Comparison of ENCODE assay signal across 15 cellular contexts in genomic region chr20:51129201-51129671, GRCh38.
DNase-seq lines count a peak whose midpoint lies in the region; ATAC-seq and TF ChIP-seq lines count a peak whose summit lies in the region.
"Had no signal": no experiment of that assay in that cellular context is flagged by ENCODE, and none has a peak within 500 bp of the region (broad histone marks: within the 10 kb centered on the region; RNA-seq: fewer than 3 reads in every experiment).

No MANE protein-coding gene starts in this region.

- no peak for TF ChIP-seq POLR2A in stomach (IDR thresholded peaks at IDR 0.05)

- no peak for TF ChIP-seq CTCF in stomach (IDR thresholded peaks at IDR 0.05)

- peak; percentile 69 for TF ChIP-seq EP300 in stomach (IDR thresholded peaks at IDR 0.05)

- peaks cover 0 to 25% (median 0%) of the 10 kb centered on the region in 3 donors for H3K27me3 ChIP-seq in stomach
- H3K27me3 ChIP-seq in naive thymus-derived CD4-positive, alpha-beta T cell (ENCODE audit: control insufficient read depth in 2 of 2, insufficient read depth in 2 of 2, low read length in 2 of 2), result no peaks in the 10 kb centered on the region
- no peaks in the 10 kb centered on the region for H3K27me3 ChIP-seq in aorta (ENCODE audit: control insufficient read depth in 1 of 2, insufficient read depth in 2 of 2, low read length in 1 of 2)
- H3K27me3 ChIP-seq: breast epithelium had no signal

- CTCF ChIA-PET in naive thymus-derived CD4-positive, alpha-beta T cell (lab: Charles Lee), result no interaction called here

- WGBS in stomach, 5 donors, result 26 to 49% (median 30%) methylated on average over 6 of the region's 6 CpGs
- 67 to 79% methylated on average over 6 of the region's 6 CpGs for WGBS in aorta, 2 donors

- H3K9me3 ChIP-seq in stomach (no peaks in the 10 kb centered on the region), aorta (ENCODE audit: control insufficient read depth, low read length) (no peaks in the 10 kb centered on the region)
- H3K9me3 ChIP-seq in naive thymus-derived CD4-positive, alpha-beta T cell (ENCODE audit: control insufficient read depth in 2 of 3, low read length in 3 of 3), result no peaks in the 10 kb centered on the region
- H3K9me3 ChIP-seq: breast epithelium had no signal

- intact Hi-C loops in stomach (cut with DNase I; ENCODE audit: low total_unique reads) (no loop called here), aorta (cut with DNase I) (no loop called here)
- intact Hi-C loops in naive thymus-derived CD4-positive, alpha-beta T cell (cut with micrococcal nuclease), result no loop called here

- H3K4me3 Mint-ChIP-seq in activated naive CD8-positive, alpha-beta T cell treated with anti-CD3 and anti-CD28 coated beads, Interleukin-2, amount 50 U/mL, for 24 hours, result no peak overlapping the region
- no peak overlapping the region for H3K4me3 Mint-ChIP-seq in activated naive CD8-positive, alpha-beta T cell treated with anti-CD3 and anti-CD28 coated beads for 36 hours
- peak overlapping the region in 1 of 10 donors; percentile 35 for H3K4me3 Mint-ChIP-seq in naive thymus-derived CD4-positive, alpha-beta T cell

- DNase-seq in activated naive CD8-positive, alpha-beta T cell treated with anti-CD3 and anti-CD28 coated beads, Interleukin-2, amount 50 U/mL, for 24 hours, result peak; percentile 4
- DNase-seq in activated naive CD8-positive, alpha-beta T cell treated with anti-CD3 and anti-CD28 coated beads for 36 hours, result no peak
- DNase-seq in left kidney (ENCODE audit: low read depth, low spot score) (peak; percentile 51), stomach (no peak), aorta (no peak)
- DNase-seq in naive thymus-derived CD4-positive, alpha-beta T cell, result no peak
- DNase-seq: activated naive CD4-positive, alpha-beta T cell treated with Interleukin-2 at 50 U/mL for 16 hours; hippocampal formation; NCI-H2081; NCI-H524 treated with DMSO at 0.1 percent for 48 hours; SW 1271 had no signal

- peaks cover 16% of the 10 kb centered on the region for H3K27me3 Mint-ChIP-seq in activated naive CD8-positive, alpha-beta T cell treated with anti-CD3 and anti-CD28 coated beads, Interleukin-2, amount 50 U/mL, for 24 hours
- peaks cover 33% of the 10 kb centered on the region for H3K27me3 Mint-ChIP-seq in activated naive CD8-positive, alpha-beta T cell treated with anti-CD3 and anti-CD28 coated beads for 36 hours
- peaks cover 0 to 21% (median 10%) of the 10 kb centered on the region in 5 donors for H3K27me3 Mint-ChIP-seq in naive thymus-derived CD4-positive, alpha-beta T cell
- H3K27me3 Mint-ChIP-seq: progenitor cell of endocrine pancreas had no signal

- ATAC-seq in activated naive CD8-positive, alpha-beta T cell treated with anti-CD3 and anti-CD28 coated beads, Interleukin-2, amount 50 U/mL, for 24 hours, result peak; percentile 8
- ATAC-seq in SK-N-SH treated with all-trans-retinoic acid at 6 μM for 48 hours, result peak; percentile 82
- ATAC-seq in naive thymus-derived CD4-positive, alpha-beta T cell, result no peak
- no peak for ATAC-seq in aorta (ENCODE audit: low FRiP score)
- ATAC-seq in HG02870 (IDR thresholded peaks at IDR 0.05; ENCODE audit: unreplicated experiment), result no peak

- H3K4me1 ChIP-seq in stomach (peaks cover 0 to 35% (median 11%) of the 10 kb centered on the region in 4 donors), aorta (ENCODE audit: control insufficient read depth in 1 of 2, insufficient read depth in 2 of 2, low read length in 2 of 2) (no peaks in the 10 kb centered on the region)
- H3K4me1 ChIP-seq in naive thymus-derived CD4-positive, alpha-beta T cell (ENCODE audit: control insufficient read depth in 2 of 2, insufficient read depth in 2 of 2, low read length in 2 of 2), result no peaks in the 10 kb centered on the region
- H3K4me1 ChIP-seq: breast epithelium had no signal

- no peak overlapping the region for H3K27ac ChIP-seq in stomach
- no peak overlapping the region for H3K27ac ChIP-seq in naive thymus-derived CD4-positive, alpha-beta T cell (ENCODE audit: low read depth, low read length)
- H3K27ac ChIP-seq in aorta (ENCODE audit: low read depth in 1 of 2, low read length in 2 of 2), result no peak overlapping the region
- H3K27ac ChIP-seq: breast epithelium had no signal

- no peaks in the 10 kb centered on the region for H3K9me3 Mint-ChIP-seq in activated naive CD8-positive, alpha-beta T cell treated with anti-CD3 and anti-CD28 coated beads, Interleukin-2, amount 50 U/mL, for 24 hours
- H3K9me3 Mint-ChIP-seq in activated naive CD8-positive, alpha-beta T cell treated with anti-CD3 and anti-CD28 coated beads for 36 hours, result no peaks in the 10 kb centered on the region
- H3K9me3 Mint-ChIP-seq in naive thymus-derived CD4-positive, alpha-beta T cell, result no peaks in the 10 kb centered on the region

- H3K4me3 ChIP-seq in stomach (no peak overlapping the region), aorta (ENCODE audit: low read length in 2 of 2) (no peak overlapping the region)
- no peak overlapping the region for H3K4me3 ChIP-seq in naive thymus-derived CD4-positive, alpha-beta T cell (ENCODE audit: low read length)
- H3K4me3 ChIP-seq: breast epithelium had no signal

- H3K36me3 ChIP-seq in stomach (no peaks in the 10 kb centered on the region), aorta (ENCODE audit: control insufficient read depth in 1 of 2, insufficient read depth in 2 of 2, low read length in 1 of 2) (no peaks in the 10 kb centered on the region)
- no peaks in the 10 kb centered on the region for H3K36me3 ChIP-seq in naive thymus-derived CD4-positive, alpha-beta T cell (ENCODE audit: control insufficient read depth in 2 of 3, insufficient read depth in 3 of 3, low read length in 3 of 3)
- H3K36me3 ChIP-seq: breast epithelium had no signal

- POLR2A ChIA-PET in naive thymus-derived CD4-positive, alpha-beta T cell (lab: Charles Lee), result no interaction called here

- H3K4me1 Mint-ChIP-seq in activated naive CD8-positive, alpha-beta T cell treated with anti-CD3 and anti-CD28 coated beads, Interleukin-2, amount 50 U/mL, for 24 hours, result peaks cover 21% of the 10 kb centered on the region
- peaks cover 5% of the 10 kb centered on the region for H3K4me1 Mint-ChIP-seq in activated naive CD8-positive, alpha-beta T cell treated with anti-CD3 and anti-CD28 coated beads for 36 hours
- peaks cover 0 to 16% (median 0%) of the 10 kb centered on the region in 7 donors for H3K4me1 Mint-ChIP-seq in naive thymus-derived CD4-positive, alpha-beta T cell

- H3K27ac Mint-ChIP-seq in activated naive CD8-positive, alpha-beta T cell treated with anti-CD3 and anti-CD28 coated beads, Interleukin-2, amount 50 U/mL, for 24 hours, result peak overlapping the region; percentile 77
- H3K27ac Mint-ChIP-seq in activated naive CD8-positive, alpha-beta T cell treated with anti-CD3 and anti-CD28 coated beads for 36 hours, result no peak overlapping the region
- no peak overlapping the region for H3K27ac Mint-ChIP-seq in naive thymus-derived CD4-positive, alpha-beta T cell
- H3K27ac Mint-ChIP-seq: progenitor cell of endocrine pancreas had no signal

- no peaks in the 10 kb centered on the region for H3K36me3 Mint-ChIP-seq in activated naive CD8-positive, alpha-beta T cell treated with anti-CD3 and anti-CD28 coated beads, Interleukin-2, amount 50 U/mL, for 24 hours (ENCODE audit: low read depth)
- H3K36me3 Mint-ChIP-seq in activated naive CD8-positive, alpha-beta T cell treated with anti-CD3 and anti-CD28 coated beads for 36 hours, result no peaks in the 10 kb centered on the region
- H3K36me3 Mint-ChIP-seq in naive thymus-derived CD4-positive, alpha-beta T cell, result no peaks in the 10 kb centered on the region

TF ChIP-seq in SK-N-SH treated with all-trans-retinoic acid at 6 μM for 48 hours, 23 proteins besides CTCF, POLR2A, EP300 and RAD21 (continues in another document):
- no peak for TF ChIP-seq CSDC2 (CRISPR knock-in tag; IDR thresholded peaks at IDR 0.05)
- no peak for TF ChIP-seq BACH2 (CRISPR knock-in tag; IDR thresholded peaks at IDR 0.05; ENCODE audit: borderline replicate concordance)
- TF ChIP-seq TSHZ2 (CRISPR knock-in tag; IDR thresholded peaks at IDR 0.05), result peak; percentile 68; the same call in 1 of the 2 replicates
- no peak for TF ChIP-seq ZC3H10 (CRISPR knock-in tag; IDR thresholded peaks at IDR 0.05)
- TF ChIP-seq ZNF8 (CRISPR knock-in tag; IDR thresholded peaks at IDR 0.05), result no peak
- TF ChIP-seq ZNF70 (CRISPR knock-in tag; IDR thresholded peaks at IDR 0.05), result peak; percentile 35; the same call in 1 of the 2 replicates
- TF ChIP-seq CREB5 (CRISPR knock-in tag; IDR thresholded peaks at IDR 0.05; ENCODE audit: low read depth), result no peak
- no peak for TF ChIP-seq ARNTL (CRISPR knock-in tag; IDR thresholded peaks at IDR 0.05; ENCODE audit: borderline replicate concordance, low read depth)
- TF ChIP-seq RARB (CRISPR knock-in tag; IDR thresholded peaks at IDR 0.05), result no peak

Comparison
In these comparisons a context has a peak if more than half of its experiments do, and no peak if none do; other contexts are left out.
1. DNase-seq: peak in activated naive CD8-positive, alpha-beta T cell treated with anti-CD3 and anti-CD28 coated beads, Interleukin-2, amount 50 U/mL, for 24 hours (single experiment) and left kidney (single experiment); none in activated naive CD8-positive, alpha-beta T cell treated with anti-CD3 and anti-CD28 coated beads for 36 hours (single experiment), stomach (single experiment), naive thymus-derived CD4-positive, alpha-beta T cell (0 of 9) and aorta (0 of 2).
2. ATAC-seq: peak in activated naive CD8-positive, alpha-beta T cell treated with anti-CD3 and anti-CD28 coated beads, Interleukin-2, amount 50 U/mL, for 24 hours (single experiment) and SK-N-SH treated with all-trans-retinoic acid at 6 μM for 48 hours (single experiment); none in naive thymus-derived CD4-positive, alpha-beta T cell (single experiment), aorta (single experiment) and HG02870 (single experiment).